Comparison of ENCODE assay signal across 17 cellular contexts in the genomic region with DNA sequence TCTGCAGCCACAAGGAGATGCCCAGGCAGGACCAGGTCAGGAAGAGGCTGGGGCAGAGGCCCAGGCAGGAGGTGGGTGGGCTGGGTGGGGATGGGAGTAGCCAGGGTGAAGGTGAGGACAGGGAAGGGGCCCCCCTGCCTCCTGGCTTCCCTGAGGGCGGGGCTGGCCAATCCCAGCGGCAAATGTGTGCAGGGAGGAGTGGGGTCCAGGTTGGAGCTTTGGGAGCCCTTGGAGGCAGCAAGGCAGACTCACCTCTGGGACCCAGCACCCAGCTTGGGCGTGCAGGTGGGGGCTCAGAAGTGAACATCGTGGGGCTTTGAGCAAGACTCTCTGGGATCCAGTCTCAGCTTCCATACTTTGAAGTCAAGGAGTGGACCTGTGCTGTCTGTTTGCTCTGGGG. TPM values are rescaled to one million over a fixed set of nuclear protein-coding genes. Genes with fewer than 3 reads are reported as not detected.
"Had no signal": no experiment of that assay in that cellular context is flagged by ENCODE, and none has a peak within 500 bp of the region (broad histone marks: within the 10 kb centered on the region; RNA-seq: fewer than 3 reads in every experiment).

No MANE protein-coding gene starts in this region.

- H3K27ac Mint-ChIP-seq: activated CD8-positive, alpha-beta memory T cell treated with anti-CD3 and anti-CD28 coated beads, Interleukin-2, amount 10 ng/mL, durations not matched to agents 7 days and 5 days; memory B cell had no signal

- H3K4me3 ChIP-seq: left lung, pancreas, SK-N-MC, thyroid gland had no signal

- H3K36me3 Mint-ChIP-seq: activated CD8-positive, alpha-beta memory T cell treated with anti-CD3 and anti-CD28 coated beads, Interleukin-2, amount 10 ng/mL, durations not matched to agents 7 days and 5 days; memory B cell; T-cell had no signal

- H3K27me3 Mint-ChIP-seq: activated CD8-positive, alpha-beta memory T cell treated with anti-CD3 and anti-CD28 coated beads, Interleukin-2, amount 10 ng/mL, durations not matched to agents 7 days and 5 days; activated T-cell treated with anti-CD3 and anti-CD28 coated beads, Interleukin-2, amount 50 U/mL, for 24 hours; T-cell had no signal

- H3K9me3 Mint-ChIP-seq: activated T-cell treated with anti-CD3 and anti-CD28 coated beads, Interleukin-2, amount 50 U/mL, for 24 hours; memory B cell; T-cell had no signal

- H3K4me1 Mint-ChIP-seq: activated CD8-positive, alpha-beta memory T cell treated with anti-CD3 and anti-CD28 coated beads, Interleukin-2, amount 10 ng/mL, durations not matched to agents 7 days and 5 days; memory B cell had no signal

- DNase-seq: activated CD8-positive, alpha-beta memory T cell treated with anti-CD3 and anti-CD28 coated beads, Interleukin-2, amount 10 ng/mL, durations not matched to agents 7 days and 5 days; activated T-cell treated with anti-CD3 and anti-CD28 coated beads, Interleukin-2, amount 50 U/mL, for 24 hours; foreskin melanocyte; left lung; stimulated activated CD4-positive, alpha-beta T cell treated with anti-CD3 and anti-CD28 coated beads, Interleukin-15, amount 100 ng/mL, for 24 hours; stimulated activated CD4-positive, alpha-beta T cell treated with anti-CD3 and anti-CD28 coated beads, Interleukin-4, amount 100 ng/mL, for 24 hours; T-cell; thyroid gland had no signal

- ATAC-seq: activated CD8-positive, alpha-beta memory T cell treated with anti-CD3 and anti-CD28 coated beads, Interleukin-2, amount 10 ng/mL, durations not matched to agents 7 days and 5 days; left lung; pancreas had no signal

- H3K9me3 ChIP-seq: left lung, pancreas, thyroid gland had no signal

- H3K27ac ChIP-seq: SK-N-MC had no signal

- H3K36me3 ChIP-seq: left lung, pancreas, thyroid gland had no signal

- H3K27me3 ChIP-seq: left lung, pancreas, thyroid gland had no signal

- H3K4me3 Mint-ChIP-seq: activated CD8-positive, alpha-beta memory T cell treated with anti-CD3 and anti-CD28 coated beads, Interleukin-2, amount 10 ng/mL, durations not matched to agents 7 days and 5 days; activated T-cell treated with anti-CD3 and anti-CD28 coated beads, Interleukin-2, amount 50 U/mL, for 24 hours; memory B cell; T-cell had no signal

RNA-seq across cellular contexts. Expression of gene GP9, which starts 25.2 kb away (rescaled TPM):
- total RNA-seq: activated CD8-positive, alpha-beta memory T cell treated with anti-CD3 and anti-CD28 coated beads, Interleukin-2, amount 10 ng/mL, durations not matched to agents 7 days and 5 days; aorta; endothelial cell of umbilical vein; mucosa of gallbladder; pancreas; renal cortical epithelial cell; T-cell; thyroid gland had no signal
- polyA plus RNA-seq: aorta, endothelial cell of umbilical vein, keratinocyte, neural cell had no signal
